8 cellular contexts compared by ENCODE assay signal in genomic region chr14:93369393-93370266, GRCh38. TPM values are rescaled to one million over a fixed set of nuclear protein-coding genes. Genes with fewer than 3 reads are reported as not detected.
DNase-seq lines count a peak whose midpoint lies in the region; ATAC-seq and TF ChIP-seq lines count a peak whose summit lies in the region.

No MANE protein-coding gene starts in this region.

- no peak overlapping the region for H3K4me2 ChIP-seq in parathyroid adenoma (ENCODE audit: low read length)

- WGBS in testis, 2 donors = 78 to 83% methylated on average over 7 of the region's 7 CpGs

- peaks cover 60 to 62% of the 10 kb centered on the region in 2 donors for H3K27me3 Mint-ChIP-seq in effector memory CD8-positive, alpha-beta T cell
- H3K27me3 Mint-ChIP-seq in activated T-helper 1 cell treated with anti-CD3 and anti-CD28 coated beads, Interleukin-12 subunit alpha, Interleukin-12 subunit beta, Interleukin-2, Interleukin-4 antibody, amounts not matched to agents 30 ng/mL and 10 ng/mL and 1 ng/mL, durations not matched to agents 14 hours and 24 hours and 36 hours (ENCODE audit: insufficient read depth) = peaks cover 4% of the 10 kb centered on the region

- no peak overlapping the region for H3K9ac ChIP-seq in parathyroid adenoma

- H3K4me3 Mint-ChIP-seq in effector memory CD8-positive, alpha-beta T cell = no peak overlapping the region
- H3K4me3 Mint-ChIP-seq in activated T-helper 1 cell treated with anti-CD3 and anti-CD28 coated beads, Interleukin-12 subunit alpha, Interleukin-12 subunit beta, Interleukin-2, Interleukin-4 antibody, amounts not matched to agents 30 ng/mL and 10 ng/mL and 1 ng/mL, durations not matched to agents 14 hours and 24 hours and 36 hours = no peak overlapping the region

- H3K9me3 ChIP-seq in parathyroid adenoma (ENCODE audit: control insufficient read depth, low read length) (no peaks in the 10 kb centered on the region), testis (no peaks in the 10 kb centered on the region)

- DNase-seq in MV-4-11 (lab: John Stamatoyannopoulos, UW) = peak; percentile 97
- DNase-seq in effector memory CD8-positive, alpha-beta T cell = no peak
- DNase-seq in mucosa of gallbladder (ENCODE audit: low spot score) = no peak
- DNase-seq in testis = no peak
- no peak for DNase-seq in activated T-helper 1 cell treated with anti-CD3 and anti-CD28 coated beads, Interleukin-12 subunit alpha, Interleukin-12 subunit beta, Interleukin-2, Interleukin-4 antibody, amounts not matched to agents 30 ng/mL and 10 ng/mL and 1 ng/mL, durations not matched to agents 14 hours and 24 hours and 36 hours (ENCODE audit: low spot score)

- H2AFZ ChIP-seq in parathyroid adenoma = peak overlapping the region; percentile 63

- TF ChIP-seq CTCF in parathyroid adenoma (IDR thresholded peaks at IDR 0.05) (no peak), testis (IDR thresholded peaks at IDR 0.05) (no peak)

- no peak for TF ChIP-seq POLR2A in testis (IDR thresholded peaks at IDR 0.05)

- no peaks in the 10 kb centered on the region for H3K9me3 Mint-ChIP-seq in effector memory CD8-positive, alpha-beta T cell
- H3K9me3 Mint-ChIP-seq in activated T-helper 1 cell treated with anti-CD3 and anti-CD28 coated beads, Interleukin-12 subunit alpha, Interleukin-12 subunit beta, Interleukin-2, Interleukin-4 antibody, amounts not matched to agents 30 ng/mL and 10 ng/mL and 1 ng/mL, durations not matched to agents 14 hours and 24 hours and 36 hours = no peaks in the 10 kb centered on the region

- no peak overlapping the region for H3K27ac Mint-ChIP-seq in effector memory CD8-positive, alpha-beta T cell
- no peak overlapping the region for H3K27ac Mint-ChIP-seq in activated T-helper 1 cell treated with anti-CD3 and anti-CD28 coated beads, Interleukin-12 subunit alpha, Interleukin-12 subunit beta, Interleukin-2, Interleukin-4 antibody, amounts not matched to agents 30 ng/mL and 10 ng/mL and 1 ng/mL, durations not matched to agents 14 hours and 24 hours and 36 hours

- H3K4me1 ChIP-seq in parathyroid adenoma = peaks cover 5% of the 10 kb centered on the region
- H3K4me1 ChIP-seq in testis = no peaks in the 10 kb centered on the region

- no peaks in the 10 kb centered on the region for H3K4me1 Mint-ChIP-seq in effector memory CD8-positive, alpha-beta T cell (ENCODE audit: low read depth in 2 of 2)
- H3K4me1 Mint-ChIP-seq in activated T-helper 1 cell treated with anti-CD3 and anti-CD28 coated beads, Interleukin-12 subunit alpha, Interleukin-12 subunit beta, Interleukin-2, Interleukin-4 antibody, amounts not matched to agents 30 ng/mL and 10 ng/mL and 1 ng/mL, durations not matched to agents 14 hours and 24 hours and 36 hours (ENCODE audit: low read depth) = no peaks in the 10 kb centered on the region

- H3K79me2 ChIP-seq in parathyroid adenoma = no peaks in the 10 kb centered on the region

- H3K27ac ChIP-seq in parathyroid adenoma (no peak overlapping the region), testis (no peak overlapping the region)

- H3K4me3 ChIP-seq in parathyroid adenoma (ENCODE audit: low read depth, low read length) (no peak overlapping the region), testis (no peak overlapping the region)

- intact Hi-C loops in testis (cut with DNase I; ENCODE audit: low total_unique reads) = no loop called here
- intact Hi-C loops in activated T-helper 1 cell treated with anti-CD3 and anti-CD28 coated beads, Interleukin-12 subunit alpha, Interleukin-12 subunit beta, Interleukin-2, Interleukin-4 antibody, amounts not matched to agents 30 ng/mL and 10 ng/mL and 1 ng/mL, durations not matched to agents 14 hours and 24 hours and 36 hours (cut with micrococcal nuclease) = loop anchor here (5.0 kb wide), 1 partner anchor 1838 kb away; no protein-coding TSS in a partner anchor

- H3K36me3 Mint-ChIP-seq in effector memory CD8-positive, alpha-beta T cell (ENCODE audit: insufficient read depth) = no peaks in the 10 kb centered on the region
- H3K36me3 Mint-ChIP-seq in activated T-helper 1 cell treated with anti-CD3 and anti-CD28 coated beads, Interleukin-12 subunit alpha, Interleukin-12 subunit beta, Interleukin-2, Interleukin-4 antibody, amounts not matched to agents 30 ng/mL and 10 ng/mL and 1 ng/mL, durations not matched to agents 14 hours and 24 hours and 36 hours (ENCODE audit: low read depth) = no peaks in the 10 kb centered on the region

- no peaks in the 10 kb centered on the region for H3K27me3 ChIP-seq in parathyroid adenoma (ENCODE audit: control insufficient read depth, insufficient read depth, low read length)
- H3K27me3 ChIP-seq in testis = no peaks in the 10 kb centered on the region

- ATAC-seq in GM19025 (IDR thresholded peaks at IDR 0.05; ENCODE audit: low read depth, unreplicated experiment) (peak; percentile 79), HG02798 (IDR thresholded peaks at IDR 0.05; ENCODE audit: poor library complexity, unreplicated experiment) (peak; percentile 89)
- ATAC-seq in effector memory CD8-positive, alpha-beta T cell (replicated peaks) = no peak

- H3K36me3 ChIP-seq in parathyroid adenoma (ENCODE audit: control insufficient read depth, insufficient read depth, low read length) (no peaks in the 10 kb centered on the region), testis (ENCODE audit: low read depth, missing control alignments) (no peaks in the 10 kb centered on the region)

RNA-seq across cellular contexts. Expression of gene COX8C, which starts 22.6 kb away (rescaled TPM):
- 0.43 TPM for total RNA-seq in mucosa of gallbladder
- 10 to 100 TPM; 19.9 to 39.1 TPM for total RNA-seq in testis
- 65.3 TPM for polyA plus RNA-seq in testis (ENCODE audit: insufficient read depth, low read depth, low replicate concordance)
- total RNA-seq in activated T-helper 1 cell treated with anti-CD3 and anti-CD28 coated beads, Interleukin-12 subunit alpha, Interleukin-12 subunit beta, Interleukin-2, Interleukin-4 antibody, amounts not matched to agents 30 ng/mL and 10 ng/mL and 1 ng/mL, durations not matched to agents 14 hours and 24 hours and 36 hours = not detected in 2 replicates

RNA-seq across cellular contexts. Expression of gene BTBD7, which starts 36.8 kb away (rescaled TPM):
- total RNA-seq in mucosa of gallbladder = 45.1 TPM
- total RNA-seq in testis = 10 to 100 TPM; 26.1 to 27.8 TPM
- 16.9 TPM for polyA plus RNA-seq in testis (ENCODE audit: insufficient read depth, low read depth, low replicate concordance)
- 20.6 and 22.8 TPM in 2 replicates for total RNA-seq in activated T-helper 1 cell treated with anti-CD3 and anti-CD28 coated beads, Interleukin-12 subunit alpha, Interleukin-12 subunit beta, Interleukin-2, Interleukin-4 antibody, amounts not matched to agents 30 ng/mL and 10 ng/mL and 1 ng/mL, durations not matched to agents 14 hours and 24 hours and 36 hours

Comparison
In these comparisons a context has a peak if more than half of its experiments do, and no peak if none do; other contexts are left out.
1. RNA of gene COX8C, which starts 22.6 kb away (total RNA-seq): 19.9 to 39.1 TPM in testis; 0.43 TPM in mucosa of gallbladder (single experiment) and not detected in activated T-helper 1 cell treated with anti-CD3 and anti-CD28 coated beads, Interleukin-12 subunit alpha, Interleukin-12 subunit beta, Interleukin-2, Interleukin-4 antibody, amounts not matched to agents 30 ng/mL and 10 ng/mL and 1 ng/mL, durations not matched to agents 14 hours and 24 hours and 36 hours; every median in the first group is over 10 times any median in the second.